ENCODE assay signal across 20 cellular contexts in the genomic region with DNA sequence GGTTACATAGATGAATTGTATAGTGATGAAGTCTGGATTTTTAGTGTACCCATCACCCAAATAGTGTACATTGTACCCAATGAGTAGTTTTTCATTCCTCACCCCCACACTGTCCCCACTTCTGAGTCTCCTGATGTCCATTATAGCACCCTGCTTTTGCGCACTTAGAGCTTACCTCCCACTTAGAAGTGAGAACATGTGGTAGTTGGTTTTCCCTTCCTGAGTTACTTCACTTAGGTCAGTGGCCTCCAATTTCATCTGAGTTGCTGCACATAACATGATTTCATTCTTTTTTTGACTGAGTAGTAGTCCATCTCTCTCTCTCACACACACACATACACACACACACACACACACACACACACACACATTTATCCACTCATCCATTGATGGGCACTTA. TPM values are rescaled to one million over a fixed set of nuclear protein-coding genes. Genes with fewer than 3 reads are reported as not detected.
DNase-seq lines count a peak whose midpoint lies in the region; ATAC-seq and TF ChIP-seq lines count a peak whose summit lies in the region.
"Had no signal": no experiment of that assay in that cellular context is flagged by ENCODE, and none has a peak within 500 bp of the region (broad histone marks: within the 10 kb centered on the region; RNA-seq: fewer than 3 reads in every experiment).

No MANE protein-coding gene starts in this region.

- H3K4me1 ChIP-seq in IMR-90 (ENCODE audit: control insufficient read depth, insufficient read depth, low read length) = peaks cover 16% of the 10 kb centered on the region
- H3K4me1 ChIP-seq: HAP-1 had no signal

- H3K9me3 ChIP-seq in IMR-90 (ENCODE audit: control insufficient read depth, insufficient read depth, low read length) = no peaks in the 10 kb centered on the region; the same call in 1 of the 2 replicates
- H3K9me3 ChIP-seq: HAP-1 had no signal

- ATAC-seq in IMR-90 (ENCODE audit: low read depth) = no peak
- peak; percentile 21 for ATAC-seq in stimulated activated effector memory CD8-positive, alpha-beta T cell treated with anti-CD3 and anti-CD28 coated beads, Interleukin-12 subunit alpha, Interleukin-12 subunit beta, amount 100 ng/mL, for 72 hours

- WGBS in IMR-90 (ENCODE audit: extremely low coverage in 2 of 2, insufficient read length in 1 of 2), 2 experiments = no CpG with 5 or more reads among the region's 1 CpG

- dilution Hi-C loops in IMR-90 (cut with HindIII; ENCODE audit: low sequenced_read_pairs, unreplicated experiment) = no loop called here

- intact Hi-C loops in IMR-90 (cut with micrococcal nuclease) (loop anchor here (10.0 kb wide), 1 partner anchor 557 kb away; no protein-coding TSS in a partner anchor), posterior cingulate gyrus (cut with DNase I) (no loop called here)

- no peak overlapping the region for H3K56ac ChIP-seq in IMR-90 (ENCODE audit: extremely low read depth, insufficient read depth, low read length)

- peak overlapping the region; percentile 45 for H2BK5ac ChIP-seq in IMR-90 (ENCODE audit: low read depth, low read length, poor library complexity, severe bottlenecking)

- POLR2A ChIA-PET in IMR-90 (lab: Charles Lee; ENCODE audit: unreplicated experiment) = no interaction called here

- H3K27ac Mint-ChIP-seq in stimulated activated effector memory CD8-positive, alpha-beta T cell treated with anti-CD3 and anti-CD28 coated beads, Interleukin-12 subunit alpha, Interleukin-12 subunit beta, amount 100 ng/mL, for 72 hours = no peak overlapping the region
- H3K27ac Mint-ChIP-seq: B cell; CD4-positive, CD25-positive, alpha-beta regulatory T cell; CD8-positive, alpha-beta memory T cell; IgD-negative memory B cell had no signal

- H3K9me3 Mint-ChIP-seq in stimulated activated effector memory CD8-positive, alpha-beta T cell treated with anti-CD3 and anti-CD28 coated beads, Interleukin-12 subunit alpha, Interleukin-12 subunit beta, amount 100 ng/mL, for 72 hours = no peaks in the 10 kb centered on the region
- H3K9me3 Mint-ChIP-seq: CD8-positive, alpha-beta memory T cell had no signal

- H3K4me1 Mint-ChIP-seq in stimulated activated effector memory CD8-positive, alpha-beta T cell treated with anti-CD3 and anti-CD28 coated beads, Interleukin-12 subunit alpha, Interleukin-12 subunit beta, amount 100 ng/mL, for 72 hours = peaks cover 26% of the 10 kb centered on the region

- H3K14ac ChIP-seq in IMR-90 (replicated peaks; ENCODE audit: low read depth, low read length) = no peak overlapping the region

- no peak overlapping the region for H3K27ac ChIP-seq in IMR-90 (ENCODE audit: insufficient read depth, low read length)
- H3K27ac ChIP-seq: GM23248, HL-60 had no signal

- H3K36me3 Mint-ChIP-seq in stimulated activated effector memory CD8-positive, alpha-beta T cell treated with anti-CD3 and anti-CD28 coated beads, Interleukin-12 subunit alpha, Interleukin-12 subunit beta, amount 100 ng/mL, for 72 hours = no peaks in the 10 kb centered on the region
- H3K36me3 Mint-ChIP-seq: CD4-positive, CD25-positive, alpha-beta regulatory T cell; IgD-negative memory B cell had no signal

- TF ChIP-seq POLR2A in IMR-90 (IDR thresholded peaks at IDR 0.05; ENCODE audit: low read depth, low read length) = no peak

- no peak overlapping the region for H3K23ac ChIP-seq in IMR-90 (ENCODE audit: low read depth, low read length)

- no peaks in the 10 kb centered on the region for H4K20me1 ChIP-seq in IMR-90 (ENCODE audit: insufficient read depth, low read length)

- H3K4me3 ChIP-seq in IMR-90 (ENCODE audit: insufficient read depth, low read depth, low read length) (no peak overlapping the region), fibroblast of mammary gland (ENCODE audit: control insufficient read depth, low read depth, low read length) (no peak overlapping the region)
- H3K4me3 ChIP-seq: GM23248, HAP-1 had no signal

- no peak overlapping the region for H4K5ac ChIP-seq in IMR-90 (ENCODE audit: low read depth, low read length)

- CTCF ChIA-PET in IMR-90 (lab: Yijun Ruan, JAX) = interaction anchor here (0.7 kb wide), 1 partner anchor 306 kb away, joined by 5 read pairs; no protein-coding TSS in a partner anchor

- H4K8ac ChIP-seq in IMR-90 (ENCODE audit: low read depth in 2 of 2, low read length in 2 of 2) = peak overlapping the region in 1 of 2 experiments; percentile 15; a peak in 1 of 4 replicates

- peak overlapping the region; percentile 37; the same call in 1 of the 2 replicates for H3K4ac ChIP-seq in IMR-90 (ENCODE audit: low read depth, low read length)

- TF ChIP-seq CTCF in IMR-90 (conservative IDR thresholded peaks at IDR 0.05; ENCODE audit: low read depth, low read length) = no peak
- no peak for TF ChIP-seq CTCF in fibroblast of mammary gland (conservative IDR thresholded peaks at IDR 0.05; ENCODE audit: control insufficient read depth, insufficient read depth, low read depth, low read length)

- H2AK5ac ChIP-seq in IMR-90 (ENCODE audit: low read depth, low read length) = peak overlapping the region; percentile 35

- peak overlapping the region; percentile 52; the same call in 1 of the 2 replicates for H4K91ac ChIP-seq in IMR-90 (ENCODE audit: insufficient read depth, low read depth, low read length)

- peak overlapping the region; percentile 22; the same call in 1 of the 2 replicates for H2BK120ac ChIP-seq in IMR-90 (ENCODE audit: low read depth, low read length)

- no peak overlapping the region for H2BK15ac ChIP-seq in IMR-90 (ENCODE audit: low read depth, low read length)

- H3K18ac ChIP-seq in IMR-90 (ENCODE audit: low read depth, low read length) = no peak overlapping the region

- H3K27me3 ChIP-seq in IMR-90 (ENCODE audit: control insufficient read depth, insufficient read depth, low read length) = no peaks in the 10 kb centered on the region

- no TSS peak for BruUV-seq in IMR-90 (replicated peaks; lab: Mats Ljungman, UMichigan)

- no peaks in the 10 kb centered on the region for H3K36me3 ChIP-seq in IMR-90 (ENCODE audit: control insufficient read depth, insufficient read depth, low read length)
- H3K36me3 ChIP-seq: HAP-1 had no signal

- H3K79me1 ChIP-seq in IMR-90 (ENCODE audit: low read depth in 1 of 2, low read length in 2 of 2) = no peaks in the 10 kb centered on the region

- no peak for DNase-seq in IMR-90
- peak; percentile 33 for DNase-seq in fibroblast of mammary gland (ENCODE audit: low read depth)
- DNase-seq in islet precursor cell = peak; percentile 11
- no peak for DNase-seq in stimulated activated effector memory CD8-positive, alpha-beta T cell treated with anti-CD3 and anti-CD28 coated beads, Interleukin-12 subunit alpha, Interleukin-12 subunit beta, amount 100 ng/mL, for 72 hours (ENCODE audit: low spot score in 2 of 2)
- DNase-seq in posterior cingulate gyrus = no peak
- no peak for DNase-seq in NCI-H82 treated with DMSO at 0.1 percent for 48 hours (lab: John Stamatoyannopoulos, UW; ENCODE audit: unreplicated experiment)
- no peak for DNase-seq in KBM-7
- DNase-seq: C1 segment of cervical spinal cord; CD4-positive, CD25-positive, alpha-beta regulatory T cell; CD8-positive, alpha-beta memory T cell; COR-L47; DMS 273 treated with DMSO at 0.1 percent for 48 hours; DMS53; DND-41; GM23248 had no signal

- H2BK20ac ChIP-seq in IMR-90 (ENCODE audit: low read depth, low read length) = peak overlapping the region; percentile 27; the same call in 1 of the 2 replicates

- no peak overlapping the region for H3K4me2 ChIP-seq in IMR-90 (ENCODE audit: low read depth, low read length)

- in situ Hi-C loops in IMR-90 (cut with MboI; ENCODE audit: low sequenced_read_pairs) (no loop called here), KBM-7 (cut with MboI; ENCODE audit: low pct_unique_long_range_greater_than_20kb, low sequenced_read_pairs) (no loop called here)

- H2AK9ac ChIP-seq in IMR-90 (replicated peaks; ENCODE audit: low read depth, low read length, poor library complexity) = no peak overlapping the region

- H3K9me1 ChIP-seq in IMR-90 (ENCODE audit: insufficient read depth, low read length) = peaks cover 8% of the 10 kb centered on the region; the same call in 1 of the 2 replicates

- no peak overlapping the region for H3K4me3 Mint-ChIP-seq in stimulated activated effector memory CD8-positive, alpha-beta T cell treated with anti-CD3 and anti-CD28 coated beads, Interleukin-12 subunit alpha, Interleukin-12 subunit beta, amount 100 ng/mL, for 72 hours
- H3K4me3 Mint-ChIP-seq: B cell had no signal

- no peak overlapping the region for H2AFZ ChIP-seq in IMR-90 (replicated peaks; ENCODE audit: low read length, poor library complexity)
- H2AFZ ChIP-seq: GM23248 had no signal

- H3K9ac ChIP-seq in IMR-90 (ENCODE audit: low read depth, low read length) = no peak overlapping the region
- H3K9ac ChIP-seq: GM23248 had no signal

- no peak for TF ChIP-seq RAD21 in IMR-90 (IDR thresholded peaks at IDR 0.05; ENCODE audit: low read length)

TF ChIP-seq in IMR-90, 13 proteins besides CTCF, POLR2A, EP300 and RAD21:
- TF ChIP-seq MAZ (IDR thresholded peaks at IDR 0.05; ENCODE audit: borderline replicate concordance, low read depth, low read length) (no peak), CEBPB (IDR thresholded peaks at IDR 0.05; ENCODE audit: low read depth, low read length) (no peak), SMC3 (IDR thresholded peaks at IDR 0.05; ENCODE audit: low read depth, low read length) (no peak), RCOR1 (IDR thresholded peaks at IDR 0.05; ENCODE audit: insufficient replicate concordance, low read length) (no peak), BHLHE40 (IDR thresholded peaks at IDR 0.05; ENCODE audit: low read depth, low read length) (no peak)

RNA-seq across cellular contexts. Expression of gene ALOX5AP, which starts 43.2 kb away (rescaled TPM):
- 0.28 TPM in 1 of 2 replicates, not detected in the other for total RNA-seq in IMR-90 (2012; rRNA removed)
- polyA plus RNA-seq in IMR-90 (2012; rRNA removed) = 0.62 and 0.63 TPM in 2 replicates
- polyA plus RNA-seq in IMR-90 (2012; cell fraction: cytosol; rRNA removed) = 0.30 and 0.45 TPM in 2 replicates
- polyA plus RNA-seq in IMR-90 (2012; cell fraction: nucleus; rRNA removed; ENCODE audit: low replicate concordance) = 0.53 TPM in 1 of 2 replicates, not detected in the other
- total RNA-seq: A172, GM23248 had no signal

Comparison
In these comparisons a context has a peak if more than half of its experiments do, and no peak if none do; other contexts are left out.
1. DNase-seq: peak in fibroblast of mammary gland (single experiment) and islet precursor cell (single experiment); none in IMR-90 (single experiment), stimulated activated effector memory CD8-positive, alpha-beta T cell treated with anti-CD3 and anti-CD28 coated beads, Interleukin-12 subunit alpha, Interleukin-12 subunit beta, amount 100 ng/mL, for 72 hours (0 of 2), posterior cingulate gyrus (0 of 10), NCI-H82 treated with DMSO at 0.1 percent for 48 hours (single experiment) and KBM-7 (single experiment).